16 cellular contexts compared by ENCODE assay signal in genomic region chr7:24549961-24550360, GRCh38.
"Had no signal": no experiment of that assay in that cellular context is flagged by ENCODE, and none has a peak within 500 bp of the region (broad histone marks: within the 10 kb centered on the region; RNA-seq: fewer than 3 reads in every experiment).

No MANE protein-coding gene starts in this region.

- H3K27ac ChIP-seq: coronary artery, dorsolateral prefrontal cortex, esophagus muscularis mucosa, foreskin keratinocyte, gastroesophageal sphincter, heart right ventricle, left lung, lower lobe of right lung had no signal

- H3K4me1 ChIP-seq: esophagus muscularis mucosa, foreskin keratinocyte, heart right ventricle, left lung, lower lobe of right lung had no signal

- DNase-seq: dermis blood vessel endothelial cell; dorsolateral prefrontal cortex; effector CD4-positive, alpha-beta T cell; effector memory CD4-positive, alpha-beta T cell; foreskin keratinocyte; heart right ventricle; hippocampal formation; left cardiac atrium; left lung; left ventricle myocardium superior; lower lobe of right lung; mesenchymal stem cell; mucosa of descending colon had no signal

- H3K36me3 ChIP-seq: esophagus muscularis mucosa, gastroesophageal sphincter, heart right ventricle, left lung, lower lobe of right lung had no signal

- H3K4me3 ChIP-seq: coronary artery, dorsolateral prefrontal cortex, esophagus muscularis mucosa, gastroesophageal sphincter, heart right ventricle, left lung, lower lobe of right lung, mucosa of descending colon had no signal

- H3K9me3 ChIP-seq: esophagus muscularis mucosa, gastroesophageal sphincter, heart right ventricle, left lung, lower lobe of right lung, mucosa of descending colon had no signal

- H3K27me3 ChIP-seq: esophagus muscularis mucosa, gastroesophageal sphincter, left lung had no signal
